Comparison of ENCODE assay signal across 13 cellular contexts in the genomic region with DNA sequence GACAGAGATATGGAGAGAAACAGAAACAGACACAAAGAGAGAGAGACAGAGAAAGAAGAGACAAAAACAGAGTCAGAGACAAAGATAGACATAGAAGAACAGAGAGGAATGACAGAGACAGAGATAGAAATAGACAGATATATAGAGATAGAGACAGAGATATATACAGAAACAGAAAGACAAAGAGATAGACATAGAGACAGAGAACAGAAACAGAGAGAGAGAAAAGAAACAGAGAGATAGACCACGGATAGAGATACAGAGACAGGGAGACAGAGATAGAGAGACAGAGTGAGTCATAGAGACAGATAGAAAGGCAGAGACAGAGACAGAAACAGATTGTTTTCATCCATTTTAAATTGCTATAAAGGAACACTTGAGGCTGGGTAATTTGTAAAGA. TPM values are rescaled to one million over a fixed set of nuclear protein-coding genes. Genes with fewer than 3 reads are reported as not detected.
A peak's percentile ranks its signal among the peaks of the same experiment; 100 is the strongest.
DNase-seq lines count a peak whose midpoint lies in the region; ATAC-seq lines count a peak whose summit lies in the region.
"Had no signal": no experiment of that assay in that cellular context is flagged by ENCODE, and none has a peak within 500 bp of the region (broad histone marks: within the 10 kb centered on the region; RNA-seq: fewer than 3 reads in every experiment).

No MANE protein-coding gene starts in this region.

- H3K4me3 ChIP-seq in neuronal stem cell (ENCODE audit: low read length in 2 of 2) = no peak overlapping the region

- H3K9me3 Mint-ChIP-seq in memory B cell = no peaks in the 10 kb centered on the region

- no peak overlapping the region for H2AK5ac ChIP-seq in neuronal stem cell (ENCODE audit: low read depth, low read length)

- no peak overlapping the region for H4K8ac ChIP-seq in neuronal stem cell (ENCODE audit: low read depth, low read length)

- DNase-seq in memory B cell (ENCODE audit: low spot score in 2 of 2) = no peak
- DNase-seq in neuronal stem cell (ENCODE audit: low spot score) = no peak
- DNase-seq in AG08395 (ENCODE audit: low spot score) = no peak
- DNase-seq in effector CD8-positive, alpha-beta T cell (lab: John Stamatoyannopoulos, UW) = no peak
- DNase-seq in GM03348 (ENCODE audit: low spot score) = no peak
- DNase-seq: activated CD4-positive, alpha-beta T cell treated with anti-CD3 and anti-CD28 coated beads, Interleukin-2, amount 50 U/mL, for 1 hour; glutamatergic neuron; SW 1271 had no signal

- no peak overlapping the region for H3K23ac ChIP-seq in neuronal stem cell (ENCODE audit: low read depth, low read length, poor library complexity)

- no peak overlapping the region for H2BK5ac ChIP-seq in neuronal stem cell (ENCODE audit: low read length)

- H3K4me3 Mint-ChIP-seq in memory B cell = no peak overlapping the region
- H3K4me3 Mint-ChIP-seq: activated naive CD8-positive, alpha-beta T cell had no signal

- no peak overlapping the region for H3K9ac ChIP-seq in neuronal stem cell (ENCODE audit: low read depth, low read length, poor library complexity)

- no peak overlapping the region for H2BK15ac ChIP-seq in neuronal stem cell (ENCODE audit: low read length)

- H3K27me3 Mint-ChIP-seq in memory B cell = no peaks in the 10 kb centered on the region

- H3K36me3 ChIP-seq in neuronal stem cell (replicated peaks in 1 of 2; ENCODE audit: control insufficient read depth in 2 of 2, insufficient read depth in 2 of 2, low read length in 2 of 2) = no peaks in the 10 kb centered on the region

- H3K9me3 ChIP-seq in neuronal stem cell (replicated peaks in 1 of 2; ENCODE audit: control insufficient read depth in 2 of 2, insufficient read depth in 1 of 2, low read depth in 1 of 2, low read length in 2 of 2) = no peaks in the 10 kb centered on the region

- no peak overlapping the region for H3K27ac ChIP-seq in neuronal stem cell (replicated peaks; ENCODE audit: low read length)

- peaks cover 20% of the 10 kb centered on the region for H3K4me1 Mint-ChIP-seq in memory B cell

- H3K14ac ChIP-seq in neuronal stem cell (ENCODE audit: low read length) = no peak overlapping the region

- no peak overlapping the region for H2BK12ac ChIP-seq in neuronal stem cell (ENCODE audit: low read length)

- H3K4ac ChIP-seq in neuronal stem cell (ENCODE audit: low read length) = no peak overlapping the region

- no peak overlapping the region for H2BK120ac ChIP-seq in neuronal stem cell (ENCODE audit: low read depth, low read length)

- peak; percentile 49 for ATAC-seq in GM18498 (IDR thresholded peaks at IDR 0.05; ENCODE audit: unreplicated experiment)
- peak; percentile 50 for ATAC-seq in GM21528 (IDR thresholded peaks at IDR 0.05; ENCODE audit: low FRiP score, unreplicated experiment)
- ATAC-seq in HG03342 (IDR thresholded peaks at IDR 0.05; ENCODE audit: unreplicated experiment) = peak; percentile 41
- ATAC-seq in memory B cell (ENCODE audit: low read depth) = no peak

- H3K36me3 Mint-ChIP-seq in memory B cell = no peaks in the 10 kb centered on the region
- H3K36me3 Mint-ChIP-seq: activated naive CD8-positive, alpha-beta T cell had no signal

- no peaks in the 10 kb centered on the region for H3K4me1 ChIP-seq in neuronal stem cell (ENCODE audit: control insufficient read depth in 2 of 2, insufficient read depth in 1 of 2, low read depth in 1 of 2, low read length in 2 of 2)

- H3K27ac Mint-ChIP-seq in memory B cell = peak overlapping the region; percentile 59
- H3K27ac Mint-ChIP-seq: activated naive CD8-positive, alpha-beta T cell had no signal

- H2AFZ ChIP-seq in neuronal stem cell (ENCODE audit: low read length) = no peak overlapping the region

- H3K79me1 ChIP-seq in neuronal stem cell (ENCODE audit: low read depth, low read length) = no peaks in the 10 kb centered on the region

- no peak overlapping the region for H4K91ac ChIP-seq in neuronal stem cell (ENCODE audit: low read depth, low read length, poor library complexity)

- WGBS in neuronal stem cell (ENCODE audit: extremely low coverage in 2 of 2, insufficient read length in 2 of 2, insufficient replicate concordance in 1 of 2), 2 donors = no CpG with 5 or more reads among the region's 1 CpG

- peaks cover 0 to 26% (median 0%) of the 10 kb centered on the region in 3 experiments for H3K27me3 ChIP-seq in neuronal stem cell (ENCODE audit: control insufficient read depth in 3 of 3, insufficient read depth in 3 of 3, low read depth in 1 of 3, low read length in 3 of 3)

- no peak overlapping the region for H3K18ac ChIP-seq in neuronal stem cell (ENCODE audit: low read length)

- H3K4me2 ChIP-seq in neuronal stem cell (ENCODE audit: insufficient read depth, low read length, poor library complexity, severe bottlenecking) = no peak overlapping the region

RNA-seq across cellular contexts. Expression of a gene that starts 12.3 kb away (rescaled TPM):
- polyA plus RNA-seq in neuronal stem cell (2013, experiment 1 of 2) = not detected
- not detected for polyA plus RNA-seq in neuronal stem cell (2013, experiment 2 of 2)
- polyA plus RNA-seq: BJ had no signal

RNA-seq across cellular contexts. Expression of a gene that starts 53.1 kb away (rescaled TPM):
- polyA plus RNA-seq in neuronal stem cell (2013, experiment 1 of 2) = 84.4 TPM
- 84.6 TPM for polyA plus RNA-seq in neuronal stem cell (2013, experiment 2 of 2)
